1 cellular context compared by ENCODE assay signal in genomic region chr9:105295986-105296385, GRCh38.
TF ChIP-seq lines count a peak whose summit lies in the region.

No MANE protein-coding gene starts in this region.

TF ChIP-seq in IMR-90, 13 proteins besides CTCF, POLR2A, EP300 and RAD21 (continued from another document):
- TF ChIP-seq FOS (IDR thresholded peaks at IDR 0.05; ENCODE audit: low read depth, low read length) (no peak), SMC3 (IDR thresholded peaks at IDR 0.05; ENCODE audit: low read depth, low read length) (no peak), MAFK (IDR thresholded peaks at IDR 0.05; ENCODE audit: low read depth, low read length) (no peak), ELK1 (IDR thresholded peaks at IDR 0.05; ENCODE audit: borderline replicate concordance, low read depth, low read length) (no peak)
TF ChIP-seq in IMR-90: peak in this region for 0.
